In genomic region chr6:32852844-32853540, GRCh38 we compare ENCODE assay signal across 1 cellular context.
TF ChIP-seq lines count a peak whose summit lies in the region.

No MANE protein-coding gene starts in this region.

TF ChIP-seq in HEK293, 187 proteins besides CTCF, POLR2A, EP300 and RAD21 (continued from another document):
- TF ChIP-seq HIC1 (tag by site-specific recombination; IDR thresholded peaks at IDR 0.05) (peak; percentile 90; the same call in 1 of the 2 replicates), ZIC2 (tag by site-specific recombination; IDR thresholded peaks at IDR 0.05) (peak; percentile 77), MZF1 (tag by site-specific recombination; IDR thresholded peaks at IDR 0.05; ENCODE audit: borderline replicate concordance) (no peak), ZNF626 (tag by site-specific recombination; IDR thresholded peaks at IDR 0.05) (no peak), ZNF837 (tag by site-specific recombination; IDR thresholded peaks at IDR 0.05) (no peak), ZNF623 (tag by site-specific recombination; IDR thresholded peaks at IDR 0.05) (no peak), ZNF23 (tag by site-specific recombination; IDR thresholded peaks at IDR 0.05; ENCODE audit: borderline replicate concordance) (no peak), ZNF302 (tag by site-specific recombination; IDR thresholded peaks at IDR 0.05; ENCODE audit: low read depth) (no peak), REPIN1 (tag by site-specific recombination; IDR thresholded peaks at IDR 0.05; ENCODE audit: low read depth) (0 out of 2 replicates have a peak, but pooled peaks have one; percentile 37), ZSCAN5A (tag by site-specific recombination; IDR thresholded peaks at IDR 0.05) (peak; percentile 34; the same call in 1 of the 2 replicates), ZNF248 (tag by site-specific recombination; IDR thresholded peaks at IDR 0.05) (no peak), ZXDB (tag by site-specific recombination; IDR thresholded peaks at IDR 0.05) (0 out of 2 replicates have a peak, but pooled peaks have one; percentile 24), ZNF600 (tag by site-specific recombination; IDR thresholded peaks at IDR 0.05) (peak; percentile 67), ZNF354C (tag by site-specific recombination; IDR thresholded peaks at IDR 0.05; ENCODE audit: borderline replicate concordance, low read depth) (no peak), ZNF394 (tag by site-specific recombination; IDR thresholded peaks at IDR 0.05; ENCODE audit: borderline replicate concordance) (no peak), ATF2 (tag by site-specific recombination; IDR thresholded peaks at IDR 0.05; ENCODE audit: low read depth) (no peak), ZBTB7A (tag by site-specific recombination; IDR thresholded peaks at IDR 0.05; ENCODE audit: low read depth) (0 out of 2 replicates have a peak, but pooled peaks have one; percentile 8), ZNF501 (tag by site-specific recombination; IDR thresholded peaks at IDR 0.05) (0 out of 2 replicates have a peak, but pooled peaks have one; percentile 69), ZNF677 (tag by site-specific recombination; IDR thresholded peaks at IDR 0.05) (no peak), ZNF449 (tag by site-specific recombination; IDR thresholded peaks at IDR 0.05) (0 out of 2 replicates have a peak, but pooled peaks have one; percentile 28), ZNF350 (tag by site-specific recombination; IDR thresholded peaks at IDR 0.05) (no peak), ZNF701 (tag by site-specific recombination; IDR thresholded peaks at IDR 0.05) (no peak)
